ENCODE assay signal across 1 cellular context in genomic region chr1:88736633-88737248, GRCh38.
TF ChIP-seq lines count a peak whose summit lies in the region.

No MANE protein-coding gene starts in this region.

TF ChIP-seq in H1, 55 proteins besides CTCF, POLR2A, EP300 and RAD21 (continued from another document):
- TF ChIP-seq, protein P1, sequence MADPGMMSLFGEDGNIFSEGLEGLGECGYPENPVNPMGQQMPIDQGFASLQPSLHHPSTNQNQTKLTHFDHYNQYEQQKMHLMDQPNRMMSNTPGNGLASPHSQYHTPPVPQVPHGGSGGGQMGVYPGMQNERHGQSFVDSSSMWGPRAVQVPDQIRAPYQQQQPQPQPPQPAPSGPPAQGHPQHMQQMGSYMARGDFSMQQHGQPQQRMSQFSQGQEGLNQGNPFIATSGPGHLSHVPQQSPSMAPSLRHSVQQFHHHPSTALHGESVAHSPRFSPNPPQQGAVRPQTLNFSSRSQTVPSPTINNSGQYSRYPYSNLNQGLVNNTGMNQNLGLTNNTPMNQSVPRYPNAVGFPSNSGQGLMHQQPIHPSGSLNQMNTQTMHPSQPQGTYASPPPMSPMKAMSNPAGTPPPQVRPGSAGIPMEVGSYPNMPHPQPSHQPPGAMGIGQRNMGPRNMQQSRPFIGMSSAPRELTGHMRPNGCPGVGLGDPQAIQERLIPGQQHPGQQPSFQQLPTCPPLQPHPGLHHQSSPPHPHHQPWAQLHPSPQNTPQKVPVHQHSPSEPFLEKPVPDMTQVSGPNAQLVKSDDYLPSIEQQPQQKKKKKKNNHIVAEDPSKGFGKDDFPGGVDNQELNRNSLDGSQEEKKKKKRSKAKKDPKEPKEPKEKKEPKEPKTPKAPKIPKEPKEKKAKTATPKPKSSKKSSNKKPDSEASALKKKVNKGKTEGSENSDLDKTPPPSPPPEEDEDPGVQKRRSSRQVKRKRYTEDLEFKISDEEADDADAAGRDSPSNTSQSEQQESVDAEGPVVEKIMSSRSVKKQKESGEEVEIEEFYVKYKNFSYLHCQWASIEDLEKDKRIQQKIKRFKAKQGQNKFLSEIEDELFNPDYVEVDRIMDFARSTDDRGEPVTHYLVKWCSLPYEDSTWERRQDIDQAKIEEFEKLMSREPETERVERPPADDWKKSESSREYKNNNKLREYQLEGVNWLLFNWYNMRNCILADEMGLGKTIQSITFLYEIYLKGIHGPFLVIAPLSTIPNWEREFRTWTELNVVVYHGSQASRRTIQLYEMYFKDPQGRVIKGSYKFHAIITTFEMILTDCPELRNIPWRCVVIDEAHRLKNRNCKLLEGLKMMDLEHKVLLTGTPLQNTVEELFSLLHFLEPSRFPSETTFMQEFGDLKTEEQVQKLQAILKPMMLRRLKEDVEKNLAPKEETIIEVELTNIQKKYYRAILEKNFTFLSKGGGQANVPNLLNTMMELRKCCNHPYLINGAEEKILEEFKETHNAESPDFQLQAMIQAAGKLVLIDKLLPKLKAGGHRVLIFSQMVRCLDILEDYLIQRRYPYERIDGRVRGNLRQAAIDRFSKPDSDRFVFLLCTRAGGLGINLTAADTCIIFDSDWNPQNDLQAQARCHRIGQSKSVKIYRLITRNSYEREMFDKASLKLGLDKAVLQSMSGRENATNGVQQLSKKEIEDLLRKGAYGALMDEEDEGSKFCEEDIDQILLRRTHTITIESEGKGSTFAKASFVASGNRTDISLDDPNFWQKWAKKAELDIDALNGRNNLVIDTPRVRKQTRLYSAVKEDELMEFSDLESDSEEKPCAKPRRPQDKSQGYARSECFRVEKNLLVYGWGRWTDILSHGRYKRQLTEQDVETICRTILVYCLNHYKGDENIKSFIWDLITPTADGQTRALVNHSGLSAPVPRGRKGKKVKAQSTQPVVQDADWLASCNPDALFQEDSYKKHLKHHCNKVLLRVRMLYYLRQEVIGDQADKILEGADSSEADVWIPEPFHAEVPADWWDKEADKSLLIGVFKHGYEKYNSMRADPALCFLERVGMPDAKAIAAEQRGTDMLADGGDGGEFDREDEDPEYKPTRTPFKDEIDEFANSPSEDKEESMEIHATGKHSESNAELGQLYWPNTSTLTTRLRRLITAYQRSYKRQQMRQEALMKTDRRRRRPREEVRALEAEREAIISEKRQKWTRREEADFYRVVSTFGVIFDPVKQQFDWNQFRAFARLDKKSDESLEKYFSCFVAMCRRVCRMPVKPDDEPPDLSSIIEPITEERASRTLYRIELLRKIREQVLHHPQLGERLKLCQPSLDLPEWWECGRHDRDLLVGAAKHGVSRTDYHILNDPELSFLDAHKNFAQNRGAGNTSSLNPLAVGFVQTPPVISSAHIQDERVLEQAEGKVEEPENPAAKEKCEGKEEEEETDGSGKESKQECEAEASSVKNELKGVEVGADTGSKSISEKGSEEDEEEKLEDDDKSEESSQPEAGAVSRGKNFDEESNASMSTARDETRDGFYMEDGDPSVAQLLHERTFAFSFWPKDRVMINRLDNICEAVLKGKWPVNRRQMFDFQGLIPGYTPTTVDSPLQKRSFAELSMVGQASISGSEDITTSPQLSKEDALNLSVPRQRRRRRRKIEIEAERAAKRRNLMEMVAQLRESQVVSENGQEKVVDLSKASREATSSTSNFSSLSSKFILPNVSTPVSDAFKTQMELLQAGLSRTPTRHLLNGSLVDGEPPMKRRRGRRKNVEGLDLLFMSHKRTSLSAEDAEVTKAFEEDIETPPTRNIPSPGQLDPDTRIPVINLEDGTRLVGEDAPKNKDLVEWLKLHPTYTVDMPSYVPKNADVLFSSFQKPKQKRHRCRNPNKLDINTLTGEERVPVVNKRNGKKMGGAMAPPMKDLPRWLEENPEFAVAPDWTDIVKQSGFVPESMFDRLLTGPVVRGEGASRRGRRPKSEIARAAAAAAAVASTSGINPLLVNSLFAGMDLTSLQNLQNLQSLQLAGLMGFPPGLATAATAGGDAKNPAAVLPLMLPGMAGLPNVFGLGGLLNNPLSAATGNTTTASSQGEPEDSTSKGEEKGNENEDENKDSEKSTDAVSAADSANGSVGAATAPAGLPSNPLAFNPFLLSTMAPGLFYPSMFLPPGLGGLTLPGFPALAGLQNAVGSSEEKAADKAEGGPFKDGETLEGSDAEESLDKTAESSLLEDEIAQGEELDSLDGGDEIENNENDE (IDR thresholded peaks at IDR 0.05; ENCODE audit: insufficient replicate concordance, low read length) = no peak
